11 cellular contexts compared by ENCODE assay signal in the genomic region with DNA sequence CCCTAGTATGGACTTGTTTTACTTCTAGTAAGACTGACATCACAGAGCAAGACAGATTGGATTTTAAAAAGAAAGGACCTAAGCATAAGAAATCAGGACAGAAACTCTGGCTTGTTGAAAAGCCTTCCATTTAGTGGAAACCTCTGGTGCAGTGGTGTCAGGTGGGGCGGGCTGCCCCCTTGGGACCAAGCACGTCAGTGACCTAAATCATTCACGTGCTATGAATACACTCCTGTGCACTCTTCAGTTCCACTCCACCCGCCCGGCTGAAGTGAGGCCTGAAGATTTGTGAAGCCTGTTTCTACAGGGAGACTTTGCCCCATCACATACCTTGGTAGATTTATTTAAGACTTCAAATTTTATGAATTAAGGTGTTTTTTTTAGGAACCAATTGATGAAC. TPM values are rescaled to one million over a fixed set of nuclear protein-coding genes. Genes with fewer than 3 reads are reported as not detected.
DNase-seq lines count a peak whose midpoint lies in the region; ATAC-seq, FAIRE-seq and TF ChIP-seq lines count a peak whose summit lies in the region.
"Had no signal": no experiment of that assay in that cellular context is flagged by ENCODE, and none has a peak within 500 bp of the region (broad histone marks: within the 10 kb centered on the region; RNA-seq: fewer than 3 reads in every experiment).

No MANE protein-coding gene starts in this region.

- H2AK5ac ChIP-seq in H1 (ENCODE audit: low read depth, low read length): no peak overlapping the region

- no peak overlapping the region for H2BK12ac ChIP-seq in H1 (ENCODE audit: low read depth, low read length)

- no peak overlapping the region for H3K27ac ChIP-seq in H1 (ENCODE audit: low read depth, low read length)

- no peak overlapping the region for H3K23ac ChIP-seq in H1 (ENCODE audit: insufficient read length)

- no peaks in the 10 kb centered on the region for H3K79me1 ChIP-seq in H1 (ENCODE audit: low read depth, low read length)

- H3K56ac ChIP-seq in H1 (replicated peaks; ENCODE audit: insufficient read length, low read depth, low read length): no peak overlapping the region

- no peaks in the 10 kb centered on the region for H3K79me2 ChIP-seq in H1 (ENCODE audit: control insufficient read depth in 1 of 2, insufficient read depth in 2 of 2, low read length in 2 of 2)

- CTCF ChIA-PET in H1 (lab: Charles Lee; ENCODE audit: partially characterized antibody): interaction anchor here (1.0 to 2.7 kb wide), 3 partner anchors 10 to 105 kb away, joined by 3 to 22 read pairs (median 5); no protein-coding TSS in a partner anchor

- H3K14ac ChIP-seq in H1 (ENCODE audit: insufficient read length): no peak overlapping the region

- WGBS in H1 (ENCODE audit: extremely low coverage in 1 of 2, insufficient coverage in 1 of 2, insufficient read length in 1 of 2, insufficient replicate concordance in 2 of 2, low coverage in 1 of 2, low lambda C conversion rate in 2 of 2, missing lambda C conversion rate in 1 of 2), 2 experiments: 96% methylated on average over 5 of the region's 5 CpGs; no CpG with 5 or more reads in 1 of the 2 experiments

- H3K4me3 ChIP-seq in H1 (ENCODE audit: extremely low read depth in 1 of 4, insufficient read depth in 2 of 4, low read depth in 3 of 4, low read length in 4 of 4): no peak overlapping the region

- H3K9me3 ChIP-seq in H1 (ENCODE audit: insufficient read depth in 2 of 2, low read depth in 1 of 2, low read length in 1 of 2): no peaks in the 10 kb centered on the region
- H3K9me3 ChIP-seq: Caco-2 had no signal

- no peak overlapping the region for H2BK5ac ChIP-seq in H1 (ENCODE audit: low read depth, low read length)

- H3K4me2 ChIP-seq in H1 (ENCODE audit: insufficient read depth in 1 of 2, low read depth in 2 of 2, low read length in 2 of 2): no peak overlapping the region

- H3K36me3 ChIP-seq in H1 (ENCODE audit: control insufficient read depth in 2 of 4, insufficient read depth in 4 of 4, low read length in 3 of 4): no peaks in the 10 kb centered on the region

- TF ChIP-seq RAD21 in H1 (IDR thresholded peaks at IDR 0.05 in 1 of 2, conservative IDR thresholded peaks at IDR 0.05 in 1 of 2; ENCODE audit: low read depth in 2 of 2, low read length in 2 of 2): peak; percentile 41 to 55; a peak in 3 of 4 replicates

- no peaks in the 10 kb centered on the region; the same call in 1 of the 2 replicates for H3K23me2 ChIP-seq in H1 (ENCODE audit: low read depth, low read length)

- TF ChIP-seq EP300 in H1 (IDR thresholded peaks at IDR 0.05; ENCODE audit: borderline replicate concordance in 1 of 2, low read depth in 2 of 2, low read length in 2 of 2): no peak

- no peak overlapping the region for H2BK120ac ChIP-seq in H1 (replicated peaks; ENCODE audit: low read depth, low read length)

- H4K20me1 ChIP-seq in H1 (replicated peaks in 1 of 2; ENCODE audit: control insufficient read depth in 1 of 2, insufficient read depth in 2 of 2, low read length in 2 of 2): no peaks in the 10 kb centered on the region

- FAIRE-seq in H1 (lab: Jason Lieb, UNC) (no peak), H54 (lab: Jason Lieb, UNC) (no peak)

- H2BK15ac ChIP-seq in H1 (ENCODE audit: low read length): no peak overlapping the region

- no peak overlapping the region for H2AFZ ChIP-seq in H1 (ENCODE audit: low read length)

- H3K4ac ChIP-seq in H1 (replicated peaks; ENCODE audit: insufficient read length, low read depth, low read length): no peak overlapping the region

- no peak overlapping the region for H2BK20ac ChIP-seq in H1 (ENCODE audit: low read length)

- no peak overlapping the region for H4K5ac ChIP-seq in H1 (ENCODE audit: insufficient read length, low read depth, low read length)

- DNase-seq in GM13977 (ENCODE audit: low spot score): peak; percentile 50
- no peak for DNase-seq in H1 (ENCODE audit: low read depth in 1 of 2, low spot score in 2 of 2)
- no peak for DNase-seq in H54 (ENCODE audit: insufficient read length, low spot score)
- no peak for DNase-seq in D341Med (ENCODE audit: low spot score)
- no peak for DNase-seq in left ventricle myocardium superior
- DNase-seq: aorta, RPMI8226 had no signal

- H3K4me1 ChIP-seq in H1 (replicated peaks in 1 of 4; ENCODE audit: control insufficient read depth in 3 of 4, insufficient read depth in 4 of 4, low read length in 3 of 4): no peaks in the 10 kb centered on the region
- H3K4me1 ChIP-seq: Caco-2 had no signal

- no peak overlapping the region for H3K9ac ChIP-seq in H1 (replicated peaks in 1 of 4; ENCODE audit: extremely low read depth in 1 of 4, low read depth in 3 of 4, low read length in 3 of 4)

- intact Hi-C loops in left ventricle myocardium superior (cut with micrococcal nuclease): loop anchor here (5.0 kb wide), 1 partner anchor 102 kb away; no protein-coding TSS in a partner anchor

- TF ChIP-seq POLR2A in H1 (IDR thresholded peaks at IDR 0.05; ENCODE audit: control extremely low read depth in 1 of 2, low read depth in 2 of 2, low read length in 2 of 2): no peak
- no peak for TF ChIP-seq POLR2A in H54 (IDR thresholded peaks at IDR 0.05; ENCODE audit: low read depth, low read length)

- no peak overlapping the region for H3K18ac ChIP-seq in H1 (ENCODE audit: extremely low read depth, low read length)

- ATAC-seq in GM21515 (IDR thresholded peaks at IDR 0.05; ENCODE audit: unreplicated experiment): peak; percentile 66
- ATAC-seq in HG03196 (IDR thresholded peaks at IDR 0.05; ENCODE audit: unreplicated experiment): peak; percentile 42
- no peak for ATAC-seq in HG03521 (IDR thresholded peaks at IDR 0.05; ENCODE audit: unreplicated experiment)
- ATAC-seq in left ventricle myocardium superior: no peak

- H4K91ac ChIP-seq in H1 (replicated peaks; ENCODE audit: insufficient read length, low read length): no peak overlapping the region

- no peak overlapping the region for H4K8ac ChIP-seq in H1 (ENCODE audit: extremely low read depth, insufficient read depth, low read length)

- no peaks in the 10 kb centered on the region for H3K27me3 ChIP-seq in H1 (replicated peaks in 1 of 4; ENCODE audit: control insufficient read depth in 3 of 4, extremely low read depth in 1 of 4, insufficient read depth in 3 of 4, low read length in 3 of 4)

- POLR2A ChIA-PET in H1 (lab: Charles Lee; ENCODE audit: partially characterized antibody): no interaction called here

- in situ Hi-C loops in GM13977 (cut with MboI; ENCODE audit: low pct_unique_long_range_greater_than_20kb, low sequenced_read_pairs, unreplicated experiment): no loop called here

- TF ChIP-seq CTCF in GM13977 (IDR thresholded peaks at IDR 0.05; ENCODE audit: extremely low read depth, insufficient read depth, missing control alignments) (peak; percentile 10), H1 (IDR thresholded peaks at IDR 0.05; ENCODE audit: control extremely low read depth in 1 of 3, insufficient read depth in 1 of 3, low read depth in 1 of 3, low read length in 3 of 3) (peak; percentile 2 to 44 (median 42); a peak in 3 of 4 replicates)

TF ChIP-seq in H1, 55 proteins besides CTCF, POLR2A, EP300 and RAD21:
- TF ChIP-seq FOSL1 (IDR thresholded peaks at IDR 0.05; ENCODE audit: insufficient read depth, low read depth, low read length) (no peak), SUZ12 (IDR thresholded peaks at IDR 0.05; ENCODE audit: low read length) (no peak), HDAC6 (IDR thresholded peaks at IDR 0.05; ENCODE audit: low read depth, low read length) (no peak), YY1 (IDR thresholded peaks at IDR 0.05; ENCODE audit: low read depth, low read length) (no peak)
- TF ChIP-seq, protein P1, sequence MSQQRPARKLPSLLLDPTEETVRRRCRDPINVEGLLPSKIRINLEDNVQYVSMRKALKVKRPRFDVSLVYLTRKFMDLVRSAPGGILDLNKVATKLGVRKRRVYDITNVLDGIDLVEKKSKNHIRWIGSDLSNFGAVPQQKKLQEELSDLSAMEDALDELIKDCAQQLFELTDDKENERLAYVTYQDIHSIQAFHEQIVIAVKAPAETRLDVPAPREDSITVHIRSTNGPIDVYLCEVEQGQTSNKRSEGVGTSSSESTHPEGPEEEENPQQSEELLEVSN (IDR thresholded peaks at IDR 0.05): no peak
- TF ChIP-seq, protein P2, sequence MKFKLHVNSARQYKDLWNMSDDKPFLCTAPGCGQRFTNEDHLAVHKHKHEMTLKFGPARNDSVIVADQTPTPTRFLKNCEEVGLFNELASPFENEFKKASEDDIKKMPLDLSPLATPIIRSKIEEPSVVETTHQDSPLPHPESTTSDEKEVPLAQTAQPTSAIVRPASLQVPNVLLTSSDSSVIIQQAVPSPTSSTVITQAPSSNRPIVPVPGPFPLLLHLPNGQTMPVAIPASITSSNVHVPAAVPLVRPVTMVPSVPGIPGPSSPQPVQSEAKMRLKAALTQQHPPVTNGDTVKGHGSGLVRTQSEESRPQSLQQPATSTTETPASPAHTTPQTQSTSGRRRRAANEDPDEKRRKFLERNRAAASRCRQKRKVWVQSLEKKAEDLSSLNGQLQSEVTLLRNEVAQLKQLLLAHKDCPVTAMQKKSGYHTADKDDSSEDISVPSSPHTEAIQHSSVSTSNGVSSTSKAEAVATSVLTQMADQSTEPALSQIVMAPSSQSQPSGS (IDR thresholded peaks at IDR 0.05; ENCODE audit: low read length): no peak

RNA-seq across cellular contexts. Expression of a gene that starts 58.2 kb away (rescaled TPM):
- total RNA-seq in H1 (2021; fragmentation: NEBNext Ultra II Directional; extraction: Animal tissue kit (Norgen Biotek cat#: 25700)): 37.7 and 38.1 TPM in 2 replicates
- polyA plus RNA-seq in H1 (2011; rRNA removed): 4.8 and 8.7 TPM in 2 replicates
- 12.4 TPM for polyA plus RNA-seq in H1 (2011; cell fraction: cytosol; rRNA removed)
- polyA plus RNA-seq in H1 (2011; cell fraction: nucleus; rRNA removed): 10.4 TPM
- 18.6 to 30.3 TPM (median 23.1 TPM) in 4 replicates for polyA plus RNA-seq in H1 (2012, experiment 1 of 2)
- 1.0 TPM for polyA plus RNA-seq in H1 (2012, experiment 2 of 2)
- 18.1 TPM for polyA plus RNA-seq in H1 (2013, experiment 1 of 2)
- 17.7 TPM for polyA plus RNA-seq in H1 (2013, experiment 2 of 2)
- 53.9 and 68.3 TPM in 2 replicates for polyA minus RNA-seq in H1 (2011; rRNA and poly(A)+ RNA removed)
- 40.5 TPM for polyA minus RNA-seq in H1 (2011; cell fraction: cytosol; rRNA and poly(A)+ RNA removed)
- polyA minus RNA-seq in H1 (2011; cell fraction: nucleus; rRNA and poly(A)+ RNA removed): 71.9 TPM
- 52.2 TPM for total RNA-seq in left ventricle myocardium superior

RNA-seq across cellular contexts. Expression of a gene that starts 58.9 kb away (rescaled TPM):
- total RNA-seq in H1 (2021; fragmentation: NEBNext Ultra II Directional; extraction: Animal tissue kit (Norgen Biotek cat#: 25700)): 9.9 and 12.1 TPM in 2 replicates
- 2.5 and 2.8 TPM in 2 replicates for polyA plus RNA-seq in H1 (2011; rRNA removed)
- 5.5 TPM for polyA plus RNA-seq in H1 (2011; cell fraction: cytosol; rRNA removed)
- polyA plus RNA-seq in H1 (2011; cell fraction: nucleus; rRNA removed): 2.9 TPM
- polyA plus RNA-seq in H1 (2012, experiment 1 of 2): 6.5 to 11.6 TPM (median 6.7 TPM) in 4 replicates
- 3.1 TPM for polyA plus RNA-seq in H1 (2012, experiment 2 of 2)
- 8.4 TPM for polyA plus RNA-seq in H1 (2013, experiment 1 of 2)
- polyA plus RNA-seq in H1 (2013, experiment 2 of 2): 8.6 TPM
- 3.4 and 4.3 TPM in 2 replicates for polyA minus RNA-seq in H1 (2011; rRNA and poly(A)+ RNA removed)
- polyA minus RNA-seq in H1 (2011; cell fraction: cytosol; rRNA and poly(A)+ RNA removed): 3.9 TPM
- 6.9 TPM for polyA minus RNA-seq in H1 (2011; cell fraction: nucleus; rRNA and poly(A)+ RNA removed)
- total RNA-seq in left ventricle myocardium superior: 6.4 TPM

Comparison
In these comparisons a context has a peak if more than half of its experiments do, and no peak if none do; other contexts are left out.
1. ATAC-seq: peak in GM21515 (single experiment) and HG03196 (single experiment); none in HG03521 (single experiment) and left ventricle myocardium superior (single experiment).